Comparison of ENCODE assay signal across 15 cellular contexts in the genomic region with DNA sequence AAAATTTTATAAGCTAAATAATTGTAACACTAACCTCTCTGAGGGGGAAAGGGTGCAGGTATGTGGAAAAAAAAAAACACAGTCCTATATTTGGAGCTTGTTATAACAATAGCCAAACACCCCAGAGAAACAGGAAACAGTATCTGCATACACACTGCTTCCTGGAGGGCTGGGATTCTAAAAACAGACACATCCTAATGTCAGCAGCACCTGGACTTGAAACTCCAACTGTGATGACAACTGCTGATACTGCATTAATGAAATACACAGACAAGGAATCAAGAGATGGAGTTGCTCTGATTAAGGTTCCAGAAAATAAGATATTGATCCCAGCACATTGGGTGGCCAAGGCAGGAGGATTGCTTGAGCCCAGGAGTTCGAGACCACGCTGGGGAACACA. TPM values are rescaled to one million over a fixed set of nuclear protein-coding genes. Genes with fewer than 3 reads are reported as not detected.
DNase-seq lines count a peak whose midpoint lies in the region; ATAC-seq and TF ChIP-seq lines count a peak whose summit lies in the region.
"Had no signal": no experiment of that assay in that cellular context is flagged by ENCODE, and none has a peak within 500 bp of the region (broad histone marks: within the 10 kb centered on the region; RNA-seq: fewer than 3 reads in every experiment).

No MANE protein-coding gene starts in this region.

- no peaks in the 10 kb centered on the region for H3K27me3 Mint-ChIP-seq in activated CD4-positive, alpha-beta T cell treated with anti-CD3 and anti-CD28 coated beads for 36 hours
- no peaks in the 10 kb centered on the region for H3K27me3 Mint-ChIP-seq in T-helper 2 cell treated with Interferon-gamma antibody and Interleukin-4, amounts not matched to agents 5 μg/mL and 100 μg/mL, for 36 hours (ENCODE audit: low read depth)
- no peaks in the 10 kb centered on the region for H3K27me3 Mint-ChIP-seq in naive B cell
- H3K27me3 Mint-ChIP-seq in activated T-helper 2 cell treated with anti-CD3 and anti-CD28 coated beads, Interferon-gamma antibody, Interleukin-2, Interleukin-4, amounts not matched to agents 10 μg/mL and 5 μg/mL and 100 μg/mL, durations not matched to agents 14 hours and 24 hours and 36 hours (ENCODE audit: low read depth) = no peaks in the 10 kb centered on the region
- H3K27me3 Mint-ChIP-seq: brain had no signal

- TF ChIP-seq CTCF in HEK293 (tag by site-specific recombination; IDR thresholded peaks at IDR 0.05) = no peak

- no peak for DNase-seq in activated CD4-positive, alpha-beta T cell treated with anti-CD3 and anti-CD28 coated beads for 36 hours
- DNase-seq in activated CD4-positive, alpha-beta T cell treated with anti-CD3 and anti-CD28 coated beads for 4 hours = no peak
- DNase-seq in T-helper 2 cell treated with Interferon-gamma antibody and Interleukin-4, amounts not matched to agents 5 μg/mL and 100 μg/mL, for 36 hours (ENCODE audit: low spot score) = no peak
- no peak for DNase-seq in naive B cell
- DNase-seq in activated T-helper 2 cell treated with anti-CD3 and anti-CD28 coated beads, Interferon-gamma antibody, Interleukin-2, Interleukin-4, amounts not matched to agents 10 μg/mL and 5 μg/mL and 100 μg/mL, durations not matched to agents 14 hours and 24 hours and 36 hours (ENCODE audit: low spot score) = no peak
- DNase-seq: GDM1, NCI-H1694, T-helper 9 cell, uterus had no signal

- no peak overlapping the region for H3K4me3 Mint-ChIP-seq in activated CD4-positive, alpha-beta T cell treated with anti-CD3 and anti-CD28 coated beads for 36 hours
- H3K4me3 Mint-ChIP-seq in T-helper 2 cell treated with Interferon-gamma antibody and Interleukin-4, amounts not matched to agents 5 μg/mL and 100 μg/mL, for 36 hours = peak overlapping the region; percentile 59
- peak overlapping the region in 5 of 8 donors; percentile 51 to 68 (median 65) for H3K4me3 Mint-ChIP-seq in naive B cell
- no peak overlapping the region for H3K4me3 Mint-ChIP-seq in activated T-helper 2 cell treated with anti-CD3 and anti-CD28 coated beads, Interferon-gamma antibody, Interleukin-2, Interleukin-4, amounts not matched to agents 10 μg/mL and 5 μg/mL and 100 μg/mL, durations not matched to agents 14 hours and 24 hours and 36 hours (ENCODE audit: low read depth)
- H3K4me3 Mint-ChIP-seq: brain had no signal

- H3K36me3 ChIP-seq in HEK293 (ENCODE audit: control insufficient read depth in 2 of 2, insufficient read depth in 1 of 2, low read length in 2 of 2) = peaks cover 7 to 31% of the 10 kb centered on the region in 2 experiments
- H3K36me3 ChIP-seq: uterus had no signal

- peak overlapping the region; percentile 52 for H3K27ac Mint-ChIP-seq in activated CD4-positive, alpha-beta T cell treated with anti-CD3 and anti-CD28 coated beads for 36 hours
- peak overlapping the region; percentile 68 for H3K27ac Mint-ChIP-seq in T-helper 2 cell treated with Interferon-gamma antibody and Interleukin-4, amounts not matched to agents 5 μg/mL and 100 μg/mL, for 36 hours
- peak overlapping the region in 3 of 6 donors; percentile 57 to 66 (median 57) for H3K27ac Mint-ChIP-seq in naive B cell
- no peak overlapping the region for H3K27ac Mint-ChIP-seq in activated T-helper 2 cell treated with anti-CD3 and anti-CD28 coated beads, Interferon-gamma antibody, Interleukin-2, Interleukin-4, amounts not matched to agents 10 μg/mL and 5 μg/mL and 100 μg/mL, durations not matched to agents 14 hours and 24 hours and 36 hours

- H3K4me3 ChIP-seq in HEK293 (ENCODE audit: low read depth, low read length) = no peak overlapping the region
- H3K4me3 ChIP-seq: smooth muscle cell, uterus had no signal

- POLR2A ChIA-PET in activated CD4-positive, alpha-beta T cell treated with anti-CD3 and anti-CD28 coated beads for 36 hours (lab: Charles Lee) = no interaction called here
- POLR2A ChIA-PET in HEK293 (lab: Yijun Ruan, JAX) = interaction anchor here (0.5 to 1.6 kb wide), 2 partner anchors 10 to 85 kb away, joined by 3 to 5 read pairs; a partner anchor contains a TSS

- ATAC-seq in activated CD4-positive, alpha-beta T cell treated with anti-CD3 and anti-CD28 coated beads for 36 hours = no peak
- ATAC-seq in naive B cell (ENCODE audit: low read depth in 2 of 2) = peak; percentile 21 to 31
- ATAC-seq in HG02840 (IDR thresholded peaks at IDR 0.05; ENCODE audit: low FRiP score, unreplicated experiment) = no peak
- no peak for ATAC-seq in GM18873 (IDR thresholded peaks at IDR 0.05; ENCODE audit: low FRiP score, unreplicated experiment)
- ATAC-seq: esophagus mucosa had no signal

- CTCF ChIA-PET in activated CD4-positive, alpha-beta T cell treated with anti-CD3 and anti-CD28 coated beads for 36 hours (lab: Charles Lee) = interaction anchor here (0.9 to 3.0 kb wide), 5 partner anchors 9 to 162 kb away, joined by 3 to 10 read pairs (median 4); a partner anchor contains a TSS
- CTCF ChIA-PET in HEK293 (lab: Yijun Ruan, JAX) = no interaction called here

- intact Hi-C loops in activated CD4-positive, alpha-beta T cell treated with anti-CD3 and anti-CD28 coated beads for 36 hours (cut with DNase I, micrococcal nuclease) = loop anchor here in 1 of 2 experiments (5.0 kb wide), 1 partner anchor 166 kb away; a partner anchor contains a TSS
- intact Hi-C loops in activated T-helper 2 cell treated with anti-CD3 and anti-CD28 coated beads, Interferon-gamma antibody, Interleukin-2, Interleukin-4, amounts not matched to agents 10 μg/mL and 5 μg/mL and 100 μg/mL, durations not matched to agents 14 hours and 24 hours and 36 hours (cut with micrococcal nuclease) = loop anchor here (5.0 to 10.0 kb wide), 2 partner anchors 51 to 434 kb away; a partner anchor contains a TSS

- H3K4me1 Mint-ChIP-seq in activated CD4-positive, alpha-beta T cell treated with anti-CD3 and anti-CD28 coated beads for 36 hours = peaks cover 54% of the 10 kb centered on the region
- H3K4me1 Mint-ChIP-seq in T-helper 2 cell treated with Interferon-gamma antibody and Interleukin-4, amounts not matched to agents 5 μg/mL and 100 μg/mL, for 36 hours (ENCODE audit: low read depth) = peaks cover 41% of the 10 kb centered on the region
- peaks cover 40 to 73% (median 53%) of the 10 kb centered on the region in 3 donors for H3K4me1 Mint-ChIP-seq in naive B cell
- peaks cover 33% of the 10 kb centered on the region for H3K4me1 Mint-ChIP-seq in activated T-helper 2 cell treated with anti-CD3 and anti-CD28 coated beads, Interferon-gamma antibody, Interleukin-2, Interleukin-4, amounts not matched to agents 10 μg/mL and 5 μg/mL and 100 μg/mL, durations not matched to agents 14 hours and 24 hours and 36 hours (ENCODE audit: low read depth)

- H3K4me1 ChIP-seq in HEK293 (ENCODE audit: control insufficient read depth, insufficient read depth, low read length) = no peaks in the 10 kb centered on the region
- H3K4me1 ChIP-seq: uterus had no signal

- H3K27ac ChIP-seq in HEK293 (ENCODE audit: extremely low read depth, low read depth, low read length) = no peak overlapping the region

- peaks cover 28% of the 10 kb centered on the region for H3K36me3 Mint-ChIP-seq in activated CD4-positive, alpha-beta T cell treated with anti-CD3 and anti-CD28 coated beads for 36 hours (ENCODE audit: low read depth)
- peaks cover 37% of the 10 kb centered on the region for H3K36me3 Mint-ChIP-seq in T-helper 2 cell treated with Interferon-gamma antibody and Interleukin-4, amounts not matched to agents 5 μg/mL and 100 μg/mL, for 36 hours (ENCODE audit: low read depth)
- peaks cover 9% of the 10 kb centered on the region in 2 donors for H3K36me3 Mint-ChIP-seq in naive B cell
- H3K36me3 Mint-ChIP-seq in activated T-helper 2 cell treated with anti-CD3 and anti-CD28 coated beads, Interferon-gamma antibody, Interleukin-2, Interleukin-4, amounts not matched to agents 10 μg/mL and 5 μg/mL and 100 μg/mL, durations not matched to agents 14 hours and 24 hours and 36 hours (ENCODE audit: low read depth) = peaks cover 42% of the 10 kb centered on the region

- H3K9me3 ChIP-seq in HEK293 (ENCODE audit: control insufficient read depth, insufficient read depth, low read depth, low read length) = no peaks in the 10 kb centered on the region
- H3K9me3 ChIP-seq: uterus had no signal

- no peaks in the 10 kb centered on the region for H3K9me3 Mint-ChIP-seq in activated CD4-positive, alpha-beta T cell treated with anti-CD3 and anti-CD28 coated beads for 36 hours (ENCODE audit: low read depth)
- H3K9me3 Mint-ChIP-seq in T-helper 2 cell treated with Interferon-gamma antibody and Interleukin-4, amounts not matched to agents 5 μg/mL and 100 μg/mL, for 36 hours = no peaks in the 10 kb centered on the region
- H3K9me3 Mint-ChIP-seq in naive B cell = no peaks in the 10 kb centered on the region
- no peaks in the 10 kb centered on the region for H3K9me3 Mint-ChIP-seq in activated T-helper 2 cell treated with anti-CD3 and anti-CD28 coated beads, Interferon-gamma antibody, Interleukin-2, Interleukin-4, amounts not matched to agents 10 μg/mL and 5 μg/mL and 100 μg/mL, durations not matched to agents 14 hours and 24 hours and 36 hours

TF ChIP-seq in HEK293, 187 proteins besides CTCF, POLR2A, EP300 and RAD21 (continues in another document):
- no peak for TF ChIP-seq HOXD13 (CRISPR knock-in tag; IDR thresholded peaks at IDR 0.05; ENCODE audit: borderline replicate concordance)

RNA-seq across cellular contexts. Expression of a gene that starts 9.3 kb away (rescaled TPM):
- 10 to 100 TPM in 1 of 2 experiments, 1 to 10 TPM in 1; 9.8 to 15.2 TPM for total RNA-seq in activated CD4-positive, alpha-beta T cell treated with anti-CD3 and anti-CD28 coated beads for 36 hours
- 10 to 100 TPM in 1 of 6 donors, 1 to 10 TPM in 5; 6.4 to 19.3 (median 7.2) TPM for polyA plus RNA-seq in naive B cell (ENCODE audit: low read depth in 6 of 6)
- total RNA-seq in activated T-helper 2 cell treated with anti-CD3 and anti-CD28 coated beads, Interferon-gamma antibody, Interleukin-2, Interleukin-4, amounts not matched to agents 10 μg/mL and 5 μg/mL and 100 μg/mL, durations not matched to agents 14 hours and 24 hours and 36 hours = 21.8 and 22.3 TPM in 2 replicates

RNA-seq across cellular contexts. Expression of a gene that starts 45.5 kb away (rescaled TPM):
- total RNA-seq in activated CD4-positive, alpha-beta T cell treated with anti-CD3 and anti-CD28 coated beads for 36 hours = 10 to 100 TPM; 67.2 to 78.7 TPM
- polyA plus RNA-seq in naive B cell (ENCODE audit: low read depth in 6 of 6) = 10 to 100 TPM; 33.8 to 64.8 (median 53.3) TPM
- 68.7 and 78.3 TPM in 2 replicates for total RNA-seq in activated T-helper 2 cell treated with anti-CD3 and anti-CD28 coated beads, Interferon-gamma antibody, Interleukin-2, Interleukin-4, amounts not matched to agents 10 μg/mL and 5 μg/mL and 100 μg/mL, durations not matched to agents 14 hours and 24 hours and 36 hours

Comparison
In these comparisons a context has a peak if more than half of its experiments do, and no peak if none do; other contexts are left out.
1. ATAC-seq: peak in naive B cell (2 of 2); none in activated CD4-positive, alpha-beta T cell treated with anti-CD3 and anti-CD28 coated beads for 36 hours (single experiment), HG02840 (single experiment) and GM18873 (single experiment).
2. H3K4me3 Mint-ChIP-seq: peak in T-helper 2 cell treated with Interferon-gamma antibody and Interleukin-4, amounts not matched to agents 5 μg/mL and 100 μg/mL, for 36 hours (single experiment) and naive B cell (5 of 8); none in activated CD4-positive, alpha-beta T cell treated with anti-CD3 and anti-CD28 coated beads for 36 hours (single experiment) and activated T-helper 2 cell treated with anti-CD3 and anti-CD28 coated beads, Interferon-gamma antibody, Interleukin-2, Interleukin-4, amounts not matched to agents 10 μg/mL and 5 μg/mL and 100 μg/mL, durations not matched to agents 14 hours and 24 hours and 36 hours (single experiment).